ENCODE assay signal across 24 cellular contexts in genomic region chr5:157066080-157066479, GRCh38. TPM values are rescaled to one million over a fixed set of nuclear protein-coding genes. Genes with fewer than 3 reads are reported as not detected.
"Had no signal": no experiment of that assay in that cellular context is flagged by ENCODE, and none has a peak within 500 bp of the region (broad histone marks: within the 10 kb centered on the region; RNA-seq: fewer than 3 reads in every experiment).

No MANE protein-coding gene starts in this region.

- H3K27me3 ChIP-seq: adrenal gland, Peyer's patch, SJCRH30 had no signal

- H3K4me3 Mint-ChIP-seq: activated naive CD8-positive, alpha-beta T cell treated with anti-CD3 and anti-CD28 coated beads, Interleukin-2, amount 10 ng/mL, durations not matched to agents 7 days and 5 days; activated T-cell treated with anti-CD3 and anti-CD28 coated beads, Interleukin-2, amount 50 U/mL, for 4 hours; WTC11 had no signal

- H3K27ac ChIP-seq: adrenal gland, Peyer's patch, RWPE1, SJCRH30 had no signal

- H3K36me3 ChIP-seq: adrenal gland, Peyer's patch, SJCRH30 had no signal

- ATAC-seq: activated T-cell treated with anti-CD3 and anti-CD28 coated beads, Interleukin-2, amount 50 U/mL, for 4 hours; WTC11 had no signal

- H3K9me3 ChIP-seq: adrenal gland, Peyer's patch, SJCRH30, SK-N-SH had no signal

- H3K27ac Mint-ChIP-seq: activated naive CD8-positive, alpha-beta T cell treated with anti-CD3 and anti-CD28 coated beads, Interleukin-2, amount 10 ng/mL, durations not matched to agents 7 days and 5 days; WTC11 had no signal

- DNase-seq: activated CD4-positive, alpha-beta T cell treated with anti-CD3 and anti-CD28 coated beads for 48 hours; activated CD4-positive, alpha-beta T cell treated with anti-CD3 and anti-CD28 coated beads, Interleukin-2, amount 50 U/mL, for 4 hours; activated CD4-positive, CD25-positive, alpha-beta regulatory T cell treated with anti-CD3 and anti-CD28 coated beads, Interleukin-2, amount 50 U/mL, for 72 hours; activated CD8-positive, alpha-beta memory T cell treated with anti-CD3 and anti-CD28 coated beads for 24 hours; activated effector memory CD4-positive, alpha-beta T cell treated with anti-CD3 and anti-CD28 coated beads, Interleukin-2, amount 50 U/mL, for 16 hours; activated naive CD4-positive, alpha-beta T cell treated with anti-CD3 and anti-CD28 coated beads, Interleukin-2, amount 50 U/mL, for 16 hours; activated naive CD8-positive, alpha-beta T cell treated with anti-CD3 and anti-CD28 coated beads, Interleukin-2, amount 10 ng/mL, durations not matched to agents 7 days and 5 days; activated T-cell treated with anti-CD3 and anti-CD28 coated beads, Interleukin-2, amount 50 U/mL, for 4 hours; adrenal gland; anterior cingulate cortex; Kasumi-1; KBM-7; NCI-H1105 treated with DMSO at 0.1 percent for 48 hours; NCI-H1436 treated with DMSO at 0.1 percent for 48 hours; NCI-H187; NCI-H2081 treated with DMSO at 0.1 percent for 48 hours; NCI-H345; NCI-H510A treated with DMSO at 0.1 percent for 48 hours; Peyer's patch; Right ventricle myocardium superior; SJCRH30; SK-N-SH had no signal

- H3K9me3 Mint-ChIP-seq: activated naive CD8-positive, alpha-beta T cell treated with anti-CD3 and anti-CD28 coated beads, Interleukin-2, amount 10 ng/mL, durations not matched to agents 7 days and 5 days; activated T-cell treated with anti-CD3 and anti-CD28 coated beads, Interleukin-2, amount 50 U/mL, for 4 hours; WTC11 had no signal

- H3K27me3 Mint-ChIP-seq: activated naive CD8-positive, alpha-beta T cell treated with anti-CD3 and anti-CD28 coated beads, Interleukin-2, amount 10 ng/mL, durations not matched to agents 7 days and 5 days had no signal

- H3K9ac ChIP-seq: SK-N-SH had no signal

- H3K4me3 ChIP-seq: adrenal gland, Peyer's patch, SJCRH30 had no signal

- H3K36me3 Mint-ChIP-seq: WTC11 had no signal

- H3K4me1 ChIP-seq: adrenal gland, Peyer's patch, SJCRH30 had no signal

RNA-seq across cellular contexts. Expression of gene HAVCR1, which starts 7.2 kb away (rescaled TPM):
- total RNA-seq: activated T-cell treated with anti-CD3 and anti-CD28 coated beads, Interleukin-2, amount 50 U/mL, for 4 hours; adrenal gland; Peyer's patch; Right ventricle myocardium superior; WTC11 had no signal
